ENCODE assay signal across 8 cellular contexts in the genomic region with DNA sequence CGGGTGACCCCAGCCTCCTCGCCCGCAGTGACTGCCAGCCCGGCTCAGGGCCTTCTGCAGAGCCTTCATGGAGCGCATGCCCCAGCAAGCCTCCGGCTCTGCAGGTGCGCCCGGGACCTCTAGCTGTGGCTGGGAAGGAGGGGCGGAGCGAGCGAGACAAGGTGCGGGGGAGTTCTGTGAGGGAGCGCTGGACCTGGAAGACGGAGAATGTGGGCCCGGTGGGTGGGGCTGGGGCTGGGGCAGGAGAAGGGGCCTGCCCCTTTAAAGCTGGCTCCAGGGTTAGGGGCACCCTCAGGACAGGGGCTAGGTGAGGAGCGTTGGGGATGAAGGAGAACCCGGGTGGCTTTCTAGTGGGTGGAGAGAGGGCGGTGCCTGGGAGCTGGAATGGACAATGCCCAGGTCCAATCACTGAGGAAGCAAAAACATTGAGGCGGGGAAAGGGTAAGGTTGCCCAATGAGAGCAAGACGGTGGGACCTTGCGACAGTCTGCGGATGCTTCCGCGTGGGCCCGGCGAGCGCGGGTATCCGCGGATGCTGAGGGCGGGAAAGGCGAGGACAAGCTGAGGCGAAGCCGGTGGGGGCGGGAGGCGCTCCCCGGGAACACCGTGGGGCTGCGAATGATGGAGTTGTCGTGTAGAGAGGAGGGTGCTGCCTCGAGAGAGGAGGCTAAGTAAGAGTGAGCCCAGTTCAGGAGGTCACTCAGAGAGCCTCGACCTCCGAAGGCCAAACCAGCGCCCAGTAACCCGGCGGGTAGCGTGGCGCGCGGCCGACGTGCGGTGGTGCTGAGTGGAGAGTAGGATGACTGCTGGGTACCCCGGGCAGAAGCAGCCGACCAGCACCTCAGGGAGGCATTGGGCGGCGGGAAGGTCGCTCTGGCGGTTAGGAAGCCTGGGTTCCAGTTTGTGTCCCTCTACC. TPM values are rescaled to one million over a fixed set of nuclear protein-coding genes. Genes with fewer than 3 reads are reported as not detected.
A peak's percentile ranks its signal among the peaks of the same experiment; 100 is the strongest.
DNase-seq lines count a peak whose midpoint lies in the region; ATAC-seq and TF ChIP-seq lines count a peak whose summit lies in the region.

A gene (minus strand): TSS at position 121 of the 915 bp plus-strand sequence. CDS start 43 bp downstream, at position 78.

- H3K4me1 Mint-ChIP-seq in mesothelial cell of epicardium, result peaks cover 11% of the 10 kb centered on the region

- TF ChIP-seq CTCF in epithelial cell of esophagus (IDR thresholded peaks at IDR 0.05; ENCODE audit: insufficient read depth, low read depth, low read length, missing control alignments) (no peak), mesothelial cell of epicardium (IDR thresholded peaks at IDR 0.05; ENCODE audit: unreplicated experiment) (no peak)

- DNase-seq in NOMO-1 (lab: John Stamatoyannopoulos, UW; ENCODE audit: unreplicated experiment in 2 of 2) (peak; percentile 13 to 30), NOMO-1 treated with dmso at 0.1 percent for 144 hours (lab: John Stamatoyannopoulos, UW; ENCODE audit: unreplicated experiment) (no peak), NCI-H345 (lab: John Stamatoyannopoulos, UW) (peak; percentile 88), activated T-cell treated with anti-CD3 and anti-CD28 coated beads for 24 hours (ENCODE audit: low read depth) (peak; percentile 55), epithelial cell of esophagus (ENCODE audit: low read depth) (peak; percentile 89), mesothelial cell of epicardium (ENCODE audit: low spot score in 2 of 2, unreplicated experiment in 2 of 2) (peak; percentile 50 to 77)
- DNase-seq in stimulated activated CD8-positive, alpha-beta memory T cell treated with anti-CD3 and anti-CD28 coated beads, Interleukin-15, amount 100 ng/mL, for 24 hours (ENCODE audit: low read depth), result peak; percentile 38

- peak within 1 kb of the TSS; percentile 1 for H3K27ac Mint-ChIP-seq in mesothelial cell of epicardium

- H3K27me3 Mint-ChIP-seq in mesothelial cell of epicardium (ENCODE audit: low read depth), result peaks cover 67% of the 10 kb centered on the region

- peaks cover 4% of the 10 kb centered on the region for H3K9me3 Mint-ChIP-seq in mesothelial cell of epicardium

- H3K36me3 Mint-ChIP-seq in mesothelial cell of epicardium, result peaks cover 2% of the 10 kb centered on the region

- H3K4me3 Mint-ChIP-seq in mesothelial cell of epicardium, result peak within 1 kb of the TSS; percentile 68

- peak; percentile 86 for ATAC-seq in HG03135 (IDR thresholded peaks at IDR 0.05; ENCODE audit: unreplicated experiment)

- H3K4me3 ChIP-seq in epithelial cell of esophagus (ENCODE audit: low read length), result peak within 1 kb of the TSS; percentile 58

RNA-seq across cellular contexts. Expression of the gene that starts here (rescaled TPM):
- 2.2 to 2.9 TPM (median 2.9 TPM) in 3 replicates for total RNA-seq in mesothelial cell of epicardium
